In genomic region chr1:89602871-89603404, GRCh38 we compare ENCODE assay signal across 16 cellular contexts. TPM values are rescaled to one million over a fixed set of nuclear protein-coding genes. Genes with fewer than 3 reads are reported as not detected.
DNase-seq lines count a peak whose midpoint lies in the region; ATAC-seq and TF ChIP-seq lines count a peak whose summit lies in the region.
"Had no signal": no experiment of that assay in that cellular context is flagged by ENCODE, and none has a peak within 500 bp of the region (broad histone marks: within the 10 kb centered on the region; RNA-seq: fewer than 3 reads in every experiment).

No MANE protein-coding gene starts in this region.

- peak; percentile 37 for DNase-seq in stimulated activated CD4-positive, alpha-beta T cell treated with anti-CD3 and anti-CD28 coated beads, Interleukin-15, amount 100 ng/mL, for 24 hours
- DNase-seq in stimulated activated CD4-positive, alpha-beta T cell treated with anti-CD3 and anti-CD28 coated beads, Interleukin-12 subunit alpha, Interleukin-12 subunit beta, amount 100 ng/mL, for 4 hours = no peak
- DNase-seq in activated T-cell treated with anti-CD3 and anti-CD28 coated beads, Interleukin-2, amount 50 U/mL, for 24 hours = peak; percentile 56
- DNase-seq in central memory CD8-positive, alpha-beta T cell (ENCODE audit: low spot score in 2 of 2) = no peak
- no peak for DNase-seq in tibial nerve (ENCODE audit: low spot score in 2 of 2)
- no peak for DNase-seq in GM10266 (ENCODE audit: extremely low spot score)
- no peak for DNase-seq in ureter (ENCODE audit: low spot score)
- DNase-seq: amniotic stem cell, cerebellar nuclear complex, NCI-H1436, NCI-H2171, substantia nigra had no signal

- H3K27ac Mint-ChIP-seq in activated T-cell treated with anti-CD3 and anti-CD28 coated beads, Interleukin-2, amount 50 U/mL, for 24 hours = peak overlapping the region; percentile 100
- peak overlapping the region; percentile 42 for H3K27ac Mint-ChIP-seq in central memory CD8-positive, alpha-beta T cell (ENCODE audit: low read depth)
- H3K27ac Mint-ChIP-seq: mesothelial cell of epicardium had no signal

- no peak for ATAC-seq in central memory CD8-positive, alpha-beta T cell (replicated peaks; ENCODE audit: extremely low read depth, poor library complexity, severe bottlenecking)
- no peak for ATAC-seq in HG03196 (IDR thresholded peaks at IDR 0.05; ENCODE audit: unreplicated experiment)

- no peak for TF ChIP-seq EP300 in tibial nerve (IDR thresholded peaks at IDR 0.05)

- H3K27ac ChIP-seq in tibial nerve = peak overlapping the region in 3 of 4 donors; percentile 21 to 72 (median 67)
- H3K27ac ChIP-seq: neutrophil, SJSA1 had no signal

- H3K4me1 ChIP-seq in tibial nerve = peaks cover 0 to 68% (median 40%) of the 10 kb centered on the region in 4 donors

- TF ChIP-seq CTCF in tibial nerve (IDR thresholded peaks at IDR 0.05) (no peak), GM10266 (IDR thresholded peaks at IDR 0.05; ENCODE audit: control insufficient read depth, insufficient read depth, low read depth, missing control alignments) (no peak)

- H3K36me3 Mint-ChIP-seq in activated T-cell treated with anti-CD3 and anti-CD28 coated beads, Interleukin-2, amount 50 U/mL, for 24 hours (ENCODE audit: low read depth) = peaks cover 60% of the 10 kb centered on the region
- H3K36me3 Mint-ChIP-seq in central memory CD8-positive, alpha-beta T cell (ENCODE audit: insufficient read depth) = peaks cover 5% of the 10 kb centered on the region
- H3K36me3 Mint-ChIP-seq: mesothelial cell of epicardium had no signal

- H3K27me3 ChIP-seq in tibial nerve = no peaks in the 10 kb centered on the region
- H3K27me3 ChIP-seq: neutrophil, SJSA1 had no signal

- H3K27me3 Mint-ChIP-seq in activated T-cell treated with anti-CD3 and anti-CD28 coated beads, Interleukin-2, amount 50 U/mL, for 24 hours = no peaks in the 10 kb centered on the region
- H3K27me3 Mint-ChIP-seq in central memory CD8-positive, alpha-beta T cell = no peaks in the 10 kb centered on the region

- WGBS in tibial nerve, 2 donors = 59 to 61% methylated on average over 6 of the region's 6 CpGs

- no peaks in the 10 kb centered on the region for H3K9me3 ChIP-seq in tibial nerve
- H3K9me3 ChIP-seq: neutrophil, SJSA1 had no signal

- H3K4me1 Mint-ChIP-seq in activated T-cell treated with anti-CD3 and anti-CD28 coated beads, Interleukin-2, amount 50 U/mL, for 24 hours (ENCODE audit: low read depth) = peaks cover 99% of the 10 kb centered on the region
- peaks cover 57% of the 10 kb centered on the region for H3K4me1 Mint-ChIP-seq in central memory CD8-positive, alpha-beta T cell

- peak overlapping the region; percentile 59 for H3K4me3 Mint-ChIP-seq in activated T-cell treated with anti-CD3 and anti-CD28 coated beads, Interleukin-2, amount 50 U/mL, for 24 hours
- H3K4me3 Mint-ChIP-seq in central memory CD8-positive, alpha-beta T cell = peak overlapping the region; percentile 16
- H3K4me3 Mint-ChIP-seq: mesothelial cell of epicardium had no signal

- H3K36me3 ChIP-seq in tibial nerve = no peaks in the 10 kb centered on the region
- H3K36me3 ChIP-seq: neutrophil, SJSA1 had no signal

- H3K9me3 Mint-ChIP-seq in activated T-cell treated with anti-CD3 and anti-CD28 coated beads, Interleukin-2, amount 50 U/mL, for 24 hours = no peaks in the 10 kb centered on the region
- H3K9me3 Mint-ChIP-seq in central memory CD8-positive, alpha-beta T cell = no peaks in the 10 kb centered on the region
- H3K9me3 Mint-ChIP-seq: mesothelial cell of epicardium had no signal

- no peak overlapping the region for H3K4me3 ChIP-seq in tibial nerve
- H3K4me3 ChIP-seq: SJSA1 had no signal

- no peak for TF ChIP-seq POLR2A in tibial nerve (IDR thresholded peaks at IDR 0.05)

RNA-seq across cellular contexts. Expression of gene LRRC8C, which starts 30.0 kb away (rescaled TPM):
- total RNA-seq in tibial nerve (10 to 100 TPM; 16.5 to 23.8 (median 20.2) TPM), ureter (10.1 TPM)

Comparison
In these comparisons a context has a peak if more than half of its experiments do, and no peak if none do; other contexts are left out.
1. DNase-seq: peak in stimulated activated CD4-positive, alpha-beta T cell treated with anti-CD3 and anti-CD28 coated beads, Interleukin-15, amount 100 ng/mL, for 24 hours (single experiment) and activated T-cell treated with anti-CD3 and anti-CD28 coated beads, Interleukin-2, amount 50 U/mL, for 24 hours (single experiment); none in stimulated activated CD4-positive, alpha-beta T cell treated with anti-CD3 and anti-CD28 coated beads, Interleukin-12 subunit alpha, Interleukin-12 subunit beta, amount 100 ng/mL, for 4 hours (single experiment), central memory CD8-positive, alpha-beta T cell (0 of 2), tibial nerve (0 of 2), GM10266 (single experiment) and ureter (single experiment).